1 cellular context compared by ENCODE assay signal in genomic region chr12:93144109-93144508, GRCh38.
TF ChIP-seq lines count a peak whose summit lies in the region.

No MANE protein-coding gene starts in this region.

TF ChIP-seq in HepG2, 621 proteins besides CTCF, POLR2A, EP300 and RAD21 (continued from another document):
- no peak for TF ChIP-seq ZNF562 (CRISPR knock-in tag; IDR thresholded peaks at IDR 0.05; ENCODE audit: borderline replicate concordance)
- TF ChIP-seq ZNF232 (CRISPR knock-in tag; IDR thresholded peaks at IDR 0.05; ENCODE audit: borderline replicate concordance) = no peak
- TF ChIP-seq ELF3 (CRISPR knock-in tag; IDR thresholded peaks at IDR 0.05) = no peak
- TF ChIP-seq NFAT5 (CRISPR knock-in tag; IDR thresholded peaks at IDR 0.05) = no peak
- TF ChIP-seq ZNF335 (CRISPR knock-in tag; IDR thresholded peaks at IDR 0.05) = no peak
- TF ChIP-seq HMGXB4 (CRISPR knock-in tag; IDR thresholded peaks at IDR 0.05; ENCODE audit: borderline replicate concordance in 1 of 2, low read depth in 1 of 2) = no peak
- no peak for TF ChIP-seq NFKB2 (CRISPR knock-in tag; IDR thresholded peaks at IDR 0.05; ENCODE audit: borderline replicate concordance)
- TF ChIP-seq ZNF263 (CRISPR knock-in tag; IDR thresholded peaks at IDR 0.05) = no peak
- TF ChIP-seq GATAD2A (CRISPR knock-in tag; IDR thresholded peaks at IDR 0.05) = no peak
TF ChIP-seq in HepG2: peak in this region for 0.
